ENCODE assay signal across 8 cellular contexts in genomic region chr6:7542878-7543394, GRCh38.
DNase-seq lines count a peak whose midpoint lies in the region; ATAC-seq and TF ChIP-seq lines count a peak whose summit lies in the region.

No MANE protein-coding gene starts in this region.

- peaks cover 89% of the 10 kb centered on the region for H3K27me3 Mint-ChIP-seq in nephron (ENCODE audit: low read depth)

- H3K36me3 ChIP-seq in NT2/D1 (ENCODE audit: insufficient read depth, insufficient read length, low read length), result peaks cover 2% of the 10 kb centered on the region

- peaks cover 9% of the 10 kb centered on the region for H3K4me1 Mint-ChIP-seq in nephron

- no peak for ATAC-seq in GM21786 (IDR thresholded peaks at IDR 0.05; ENCODE audit: unreplicated experiment)

- H3K36me3 Mint-ChIP-seq in nephron (ENCODE audit: low read depth), result no peaks in the 10 kb centered on the region

- peak overlapping the region; percentile 92 for H3K9ac ChIP-seq in NT2/D1 (ENCODE audit: insufficient read length, low read depth)

- no peaks in the 10 kb centered on the region for H3K4me1 ChIP-seq in NT2/D1 (ENCODE audit: insufficient read depth, insufficient read length)

- no peaks in the 10 kb centered on the region for H3K9me3 ChIP-seq in NT2/D1 (ENCODE audit: insufficient read depth, low read length)

- peak overlapping the region; percentile 91 to 98 (median 96) for H3K4me3 Mint-ChIP-seq in nephron

- no peak for TF ChIP-seq CTCF in nephron (IDR thresholded peaks at IDR 0.05; ENCODE audit: unreplicated experiment in 3 of 3)

- H3K27ac Mint-ChIP-seq in nephron, result peak overlapping the region in 2 of 3 experiments; percentile 73 to 98

- DNase-seq in NCI-H2081 (lab: John Stamatoyannopoulos, UW) (peak; percentile 78 to 84), NCI-H2081 treated with DMSO at 0.1 percent for 48 hours (lab: John Stamatoyannopoulos, UW) (no peak), NT2/D1 (ENCODE audit: low read depth, low spot score) (no peak), fibroblast of gingiva (ENCODE audit: low read depth) (peak; percentile 2), SKM-1 (lab: John Stamatoyannopoulos, UW; ENCODE audit: unreplicated experiment) (no peak)
- DNase-seq in activated CD4-positive, alpha-beta T cell treated with anti-CD3 and anti-CD28 coated beads for 1 hour, result no peak

- no peaks in the 10 kb centered on the region for H3K27me3 ChIP-seq in NT2/D1 (ENCODE audit: insufficient read depth, insufficient read length)

- H3K9me3 Mint-ChIP-seq in nephron, result no peaks in the 10 kb centered on the region

- peak overlapping the region; percentile 71 for H3K4me3 ChIP-seq in NT2/D1 (ENCODE audit: insufficient read length, low read depth)

Comparison
In these comparisons a context has a peak if more than half of its experiments do, and no peak if none do; other contexts are left out.
1. DNase-seq: peak in NCI-H2081 (2 of 2) and fibroblast of gingiva (single experiment); none in NCI-H2081 treated with DMSO at 0.1 percent for 48 hours (single experiment), NT2/D1 (single experiment), SKM-1 (single experiment) and activated CD4-positive, alpha-beta T cell treated with anti-CD3 and anti-CD28 coated beads for 1 hour (single experiment).